Comparison of ENCODE assay signal across 13 cellular contexts in genomic region chr17:8611671-8612298, GRCh38. TPM values are rescaled to one million over a fixed set of nuclear protein-coding genes. Genes with fewer than 3 reads are reported as not detected.
DNase-seq lines count a peak whose midpoint lies in the region; ATAC-seq, FAIRE-seq and TF ChIP-seq lines count a peak whose summit lies in the region.
"Had no signal": no experiment of that assay in that cellular context is flagged by ENCODE, and none has a peak within 500 bp of the region (broad histone marks: within the 10 kb centered on the region; RNA-seq: fewer than 3 reads in every experiment).

No MANE protein-coding gene starts in this region.

- FAIRE-seq in kidney (lab: Jason Lieb, UNC), result no peak
- FAIRE-seq: urothelium cell line had no signal

- H3K9me3 ChIP-seq in adipocyte (ENCODE audit: control insufficient read depth, low read length) (no peaks in the 10 kb centered on the region), skeletal muscle satellite cell (replicated peaks; ENCODE audit: low read length) (no peaks in the 10 kb centered on the region), kidney (ENCODE audit: control insufficient read depth in 1 of 2, low read length in 2 of 2) (no peaks in the 10 kb centered on the region)
- H3K9me3 ChIP-seq: body of pancreas had no signal

- H3K9ac ChIP-seq in adipocyte (ENCODE audit: low read length) (peak overlapping the region; percentile 76), skeletal muscle satellite cell (ENCODE audit: low read depth, low read length) (peak overlapping the region; percentile 55), kidney (ENCODE audit: low read length in 2 of 2) (no peak overlapping the region)

- H3K36me3 ChIP-seq in adipocyte (ENCODE audit: control insufficient read depth, insufficient read depth, low read length, severe bottlenecking) (no peaks in the 10 kb centered on the region), skeletal muscle satellite cell (ENCODE audit: insufficient read depth, low read length) (no peaks in the 10 kb centered on the region), kidney (ENCODE audit: control insufficient read depth in 1 of 2, insufficient read depth in 2 of 2, low read length in 2 of 2) (no peaks in the 10 kb centered on the region)
- H3K36me3 ChIP-seq: left lung had no signal

- peak; percentile 24 to 51 for ATAC-seq in left cardiac atrium
- no peak for ATAC-seq in GM19395 (IDR thresholded peaks at IDR 0.05; ENCODE audit: unreplicated experiment)
- ATAC-seq: body of pancreas, left lung, PC-3 had no signal

- no peak overlapping the region for H3K27ac ChIP-seq in kidney (ENCODE audit: low read depth in 2 of 2, low read length in 2 of 2)
- H3K27ac ChIP-seq: body of pancreas had no signal

- intact Hi-C loops in left cardiac atrium (cut with DNase I) (no loop called here), kidney (cut with DNase I) (no loop called here)

- H3K4me2 ChIP-seq in skeletal muscle satellite cell (ENCODE audit: low read length), result peak overlapping the region; percentile 75

- DNase-seq in ELR (ENCODE audit: low read depth), result peak; percentile 4
- DNase-seq in adipocyte (ENCODE audit: low read depth), result peak; percentile 42
- no peak for DNase-seq in left cardiac atrium
- DNase-seq in kidney, result no peak
- DNase-seq in stimulated activated CD4-positive, alpha-beta T cell treated with anti-CD3 and anti-CD28 coated beads, Interleukin-4, amount 100 ng/mL, for 24 hours, result no peak
- DNase-seq in RPMI8226, result no peak
- DNase-seq: body of pancreas, left lung, NCI-H2029, PC-3 had no signal

- H3K27me3 ChIP-seq in adipocyte (replicated peaks; ENCODE audit: control insufficient read depth, insufficient read depth, low read length) (no peaks in the 10 kb centered on the region), skeletal muscle satellite cell (ENCODE audit: control insufficient read depth, insufficient read depth, low read length) (no peaks in the 10 kb centered on the region)
- H3K27me3 ChIP-seq: body of pancreas, left lung had no signal

- H3K4me1 ChIP-seq in adipocyte (ENCODE audit: control insufficient read depth, insufficient read depth, low read length) (peaks cover 30% of the 10 kb centered on the region), skeletal muscle satellite cell (ENCODE audit: control insufficient read depth, insufficient read depth, low read length) (peaks cover 9% of the 10 kb centered on the region), kidney (ENCODE audit: control insufficient read depth in 1 of 2, insufficient read depth in 1 of 2, low read depth in 1 of 2, low read length in 2 of 2) (peaks cover 2 to 5% of the 10 kb centered on the region in 2 donors)

- TF ChIP-seq CTCF in kidney (IDR thresholded peaks at IDR 0.05; ENCODE audit: borderline replicate concordance, extremely low read depth, insufficient read depth), result no peak

- peak overlapping the region; percentile 80 for H3K4me3 ChIP-seq in adipocyte (ENCODE audit: low read length)
- peak overlapping the region; percentile 53 for H3K4me3 ChIP-seq in skeletal muscle satellite cell (ENCODE audit: low read length)
- no peak overlapping the region for H3K4me3 ChIP-seq in kidney (ENCODE audit: low read length in 2 of 2)
- H3K4me3 ChIP-seq: body of pancreas, left lung had no signal

RNA-seq across cellular contexts. Expression of gene MYH10, which starts 18.7 kb away (rescaled TPM):
- 10 to 100 TPM; 49.9 to 52.9 TPM for total RNA-seq in left cardiac atrium
- total RNA-seq in skeletal muscle satellite cell (2012; rRNA removed), result 17.0 and 22.3 TPM in 2 replicates
- total RNA-seq in kidney, result 104 TPM
- 23.6 TPM for polyA plus RNA-seq in kidney (ENCODE audit: insufficient read depth, low read depth, low replicate concordance)

Comparison
In these comparisons a context has a peak if more than half of its experiments do, and no peak if none do; other contexts are left out.
1. DNase-seq: peak in ELR (single experiment) and adipocyte (single experiment); none in left cardiac atrium (single experiment), kidney (single experiment), stimulated activated CD4-positive, alpha-beta T cell treated with anti-CD3 and anti-CD28 coated beads, Interleukin-4, amount 100 ng/mL, for 24 hours (single experiment) and RPMI8226 (single experiment).
2. H3K4me3 ChIP-seq: peak in adipocyte (single experiment) and skeletal muscle satellite cell (single experiment); none in kidney (0 of 2).
3. H3K9ac ChIP-seq: peak in adipocyte (single experiment) and skeletal muscle satellite cell (single experiment); none in kidney (0 of 2).